In the genomic region with DNA sequence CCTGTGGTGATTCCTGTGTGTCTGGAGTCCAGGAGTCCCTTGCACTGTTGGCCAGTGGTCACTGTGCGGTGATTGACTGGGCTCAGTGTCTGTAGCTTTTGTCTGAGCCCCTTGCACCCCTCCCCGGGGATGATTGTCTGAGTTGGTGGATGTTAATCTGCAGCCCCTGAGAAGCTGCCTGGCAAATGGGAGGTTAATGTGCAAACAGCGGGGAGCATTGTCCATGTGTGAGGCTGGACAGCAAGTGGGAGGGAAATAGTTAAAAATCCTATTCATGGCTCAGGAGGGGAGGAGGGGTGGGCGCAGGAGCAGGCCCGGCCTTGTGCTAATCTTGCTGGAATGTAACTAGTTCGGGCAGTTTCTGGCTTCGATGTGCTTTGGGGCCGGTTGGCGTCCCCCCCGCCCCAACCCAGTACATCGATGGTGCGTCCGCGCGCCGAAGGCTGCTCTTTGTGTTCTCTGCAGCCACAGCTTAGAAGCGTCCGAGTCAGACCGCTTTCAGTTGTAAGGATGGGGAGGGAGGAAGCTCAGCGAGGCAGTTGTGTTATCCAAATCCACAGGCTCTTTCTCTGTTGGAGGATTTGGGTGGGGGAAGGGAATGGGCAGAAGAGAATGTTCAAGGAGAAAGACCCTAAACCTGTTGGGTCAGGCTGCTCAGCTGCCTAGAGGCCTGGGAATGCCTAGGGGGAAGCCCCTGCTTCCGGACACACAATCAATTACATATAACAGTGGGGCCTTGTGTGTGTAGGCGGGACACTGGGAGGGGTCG, we compare ENCODE assay signal across 9 cellular contexts.
DNase-seq lines count a peak whose midpoint lies in the region; ATAC-seq and TF ChIP-seq lines count a peak whose summit lies in the region.
"Had no signal": no experiment of that assay in that cellular context is flagged by ENCODE, and none has a peak within 500 bp of the region (broad histone marks: within the 10 kb centered on the region; RNA-seq: fewer than 3 reads in every experiment).

No MANE protein-coding gene starts in this region.

- peak overlapping the region; percentile 68 for H3K14ac ChIP-seq in trophoblast cell (ENCODE audit: low read length)

- no peak overlapping the region for H3K23ac ChIP-seq in trophoblast cell (ENCODE audit: low read length)

- CTCF ChIA-PET in Caco-2 (lab: Charles Lee) (interaction anchor here (0.7 to 2.1 kb wide), 10 partner anchors 9 to 189 kb away, joined by 3 to 9 read pairs (median 4); partner anchors contain the start of gene TCF7L1), SK-N-SH (lab: Yijun Ruan, JAX) (interaction anchor here (0.7 to 4.0 kb wide), 10 partner anchors 10 to 452 kb away, joined by 3 to 33 read pairs (median 9); no protein-coding TSS in a partner anchor)

- H2AFZ ChIP-seq in SK-N-SH (ENCODE audit: low read depth) (no peak overlapping the region), trophoblast cell (ENCODE audit: insufficient read depth, low read length, poor library complexity) (peak overlapping the region; percentile 47)

- TF ChIP-seq POLR2A in heart left ventricle (IDR thresholded peaks at IDR 0.05) = no peak

- peak overlapping the region; percentile 91 for H4K91ac ChIP-seq in trophoblast cell (ENCODE audit: low read depth, low read length)

- no peak overlapping the region for H3K9ac ChIP-seq in SK-N-SH
- H3K9ac ChIP-seq in trophoblast cell (ENCODE audit: low read length) = no peak overlapping the region

- peaks cover 32% of the 10 kb centered on the region for H3K36me3 Mint-ChIP-seq in Caco-2 (ENCODE audit: insufficient read depth, unreplicated experiment)

- H3K9me2 ChIP-seq in SK-N-SH = no peaks in the 10 kb centered on the region

- intact Hi-C loops in Caco-2 (cut with micrococcal nuclease; ENCODE audit: unreplicated experiment) (loop anchor here (1.0 kb wide), 3 partner anchors 8 to 123 kb away; partner anchors contain the start of gene TCF7L1), heart left ventricle (cut with DNase I) (no loop called here)

- H3K79me2 ChIP-seq in SK-N-SH (ENCODE audit: insufficient read depth) (no peaks in the 10 kb centered on the region), trophoblast cell (ENCODE audit: control insufficient read depth, insufficient read depth, low read length, poor library complexity) (peaks cover 12% of the 10 kb centered on the region)

- H2BK5ac ChIP-seq in trophoblast cell (ENCODE audit: low read depth, low read length, poor library complexity) = peak overlapping the region; percentile 94

- no peak for TF ChIP-seq RAD21 in SK-N-SH (IDR thresholded peaks at IDR 0.05; ENCODE audit: low read length)

- no peaks in the 10 kb centered on the region for H3F3A ChIP-seq in SK-N-SH (replicated peaks; ENCODE audit: insufficient read depth)

- H3K36me3 ChIP-seq in Caco-2 (ENCODE audit: control insufficient read depth, insufficient read depth, low read length) (no peaks in the 10 kb centered on the region), SK-N-SH (replicated peaks in 1 of 2; ENCODE audit: control insufficient read depth in 1 of 2, insufficient read depth in 2 of 2, low read length in 1 of 2) (no peaks in the 10 kb centered on the region), heart left ventricle (no peaks in the 10 kb centered on the region), trophoblast cell (ENCODE audit: control insufficient read depth in 1 of 2, insufficient read depth in 2 of 2, low read length in 2 of 2) (no peaks in the 10 kb centered on the region)

- peak overlapping the region; percentile 73 for H3K18ac ChIP-seq in trophoblast cell (ENCODE audit: low read length)

- TF ChIP-seq CTCF in Caco-2 (IDR thresholded peaks at IDR 0.05; ENCODE audit: insufficient read depth in 1 of 2, low read depth in 1 of 2, low read length in 1 of 2, severe bottlenecking in 1 of 2, unreplicated experiment in 1 of 2) (no peak), SK-N-SH (IDR thresholded peaks at IDR 0.05) (no peak), heart left ventricle (IDR thresholded peaks at IDR 0.05) (no peak)

- H2AK5ac ChIP-seq in trophoblast cell (ENCODE audit: low read length) = peak overlapping the region; percentile 77

- peak overlapping the region; percentile 24 for H3K4ac ChIP-seq in trophoblast cell (ENCODE audit: low read depth, low read length)

- TF ChIP-seq EP300 in SK-N-SH (IDR thresholded peaks at IDR 0.05; ENCODE audit: borderline replicate concordance in 1 of 2, low read depth in 1 of 2, low read length in 1 of 2) = no peak

- no peaks in the 10 kb centered on the region for H3K27me3 Mint-ChIP-seq in Caco-2 (ENCODE audit: insufficient read depth, unreplicated experiment)

- peaks cover 80% of the 10 kb centered on the region for H3K4me1 Mint-ChIP-seq in Caco-2 (ENCODE audit: low read depth, unreplicated experiment)

- POLR2A ChIA-PET in Caco-2 (lab: Charles Lee) (interaction anchor here (0.6 to 1.7 kb wide), 5 partner anchors 9 to 191 kb away, joined by 3 to 11 read pairs (median 5); partner anchors contain the start of gene TCF7L1), SK-N-SH (lab: Yijun Ruan, JAX) (interaction anchor here (1.1 kb wide), 1 partner anchor 10 kb away, joined by 4 read pairs; no protein-coding TSS in a partner anchor)

- H3K27me3 ChIP-seq in Caco-2 (replicated peaks; ENCODE audit: control insufficient read depth, insufficient read depth, low read length) = no peaks in the 10 kb centered on the region
- H3K27me3 ChIP-seq in SK-N-SH (ENCODE audit: insufficient read depth) = no peaks in the 10 kb centered on the region
- no peaks in the 10 kb centered on the region for H3K27me3 ChIP-seq in heart left ventricle
- no peaks in the 10 kb centered on the region for H3K27me3 ChIP-seq in trophoblast cell (ENCODE audit: insufficient read depth, low read length)

- H3K27ac Mint-ChIP-seq in Caco-2 (ENCODE audit: unreplicated experiment) = peak overlapping the region; percentile 97

- H3K4me1 ChIP-seq in Caco-2 = peaks cover 78% of the 10 kb centered on the region
- H3K4me1 ChIP-seq in SK-N-SH (ENCODE audit: control insufficient read depth in 1 of 2, insufficient read depth in 2 of 2, low read depth in 1 of 2, low read length in 1 of 2) = peaks cover 33 to 62% of the 10 kb centered on the region in 2 experiments
- H3K4me1 ChIP-seq in heart left ventricle = peaks cover 15 to 81% (median 62%) of the 10 kb centered on the region in 12 donors
- H3K4me1 ChIP-seq in trophoblast cell (ENCODE audit: control insufficient read depth in 1 of 2, insufficient read depth in 2 of 2, low read length in 2 of 2) = peaks cover 54 to 58% of the 10 kb centered on the region in 2 experiments

- H4K20me1 ChIP-seq in SK-N-SH (ENCODE audit: insufficient read depth) = no peaks in the 10 kb centered on the region

- H3K4me2 ChIP-seq in SK-N-SH (peak overlapping the region; percentile 62), trophoblast cell (ENCODE audit: low read length) (peak overlapping the region; percentile 62)

- DNase-seq in Caco-2 (peak; percentile 92 to 95), SK-N-SH (peak; percentile 50), heart left ventricle (peak in 1 of 5 donors; percentile 64), trophoblast cell (peak in 1 of 2 donors; percentile 35), NCI-H446 (lab: John Stamatoyannopoulos, UW) (no peak), DMS153 treated with DMSO at 0.1 percent for 48 hours (lab: John Stamatoyannopoulos, UW; ENCODE audit: unreplicated experiment) (no peak), GM19240 (ENCODE audit: insufficient read length, low spot score) (no peak), T-helper 1 cell (no peak)
- DNase-seq: activated CD8-positive, alpha-beta memory T cell treated with anti-CD3 and anti-CD28 coated beads, Interleukin-2, amount 50 U/mL, for 4 hours had no signal

- peak overlapping the region; percentile 62 for H2BK12ac ChIP-seq in trophoblast cell (ENCODE audit: low read length)

- peaks cover 35% of the 10 kb centered on the region for H3K79me1 ChIP-seq in trophoblast cell (ENCODE audit: low read length)

- no peak overlapping the region for H4K12ac ChIP-seq in trophoblast cell (ENCODE audit: low read depth, low read length)

- no peaks in the 10 kb centered on the region for H3K9me3 Mint-ChIP-seq in Caco-2 (ENCODE audit: unreplicated experiment)

- H3K27ac ChIP-seq in SK-N-SH (ENCODE audit: low read depth in 2 of 2, low read length in 1 of 2) (peak overlapping the region; percentile 29 to 95; a peak in 3 of 4 replicates), heart left ventricle (peak overlapping the region in 11 of 12 donors; percentile 20 to 90 (median 79)), trophoblast cell (ENCODE audit: low read depth, low read length) (peak overlapping the region; percentile 97)

- BruUV-seq in Caco-2 (replicated peaks; lab: Mats Ljungman, UMichigan) = no TSS peak

- H3K4me3 ChIP-seq in Caco-2 (ENCODE audit: low read depth, low read length) = peak overlapping the region; percentile 29
- H3K4me3 ChIP-seq in SK-N-SH (ENCODE audit: low read depth in 2 of 2, low read length in 1 of 2) = no peak overlapping the region
- H3K4me3 ChIP-seq in heart left ventricle = peak overlapping the region in 7 of 12 donors; percentile 15 to 42 (median 33)
- no peak overlapping the region for H3K4me3 ChIP-seq in trophoblast cell (ENCODE audit: low read depth, low read length)

- peak overlapping the region; percentile 71 for H4K8ac ChIP-seq in trophoblast cell (ENCODE audit: low read depth, low read length)

- no peaks in the 10 kb centered on the region for H3K9me3 ChIP-seq in Caco-2
- H3K9me3 ChIP-seq in SK-N-SH = no peaks in the 10 kb centered on the region
- H3K9me3 ChIP-seq in heart left ventricle = no peaks in the 10 kb centered on the region
- no peaks in the 10 kb centered on the region for H3K9me3 ChIP-seq in trophoblast cell (ENCODE audit: insufficient read depth, low read depth, low read length)

- peak overlapping the region; percentile 83 for H3K4me3 Mint-ChIP-seq in Caco-2 (ENCODE audit: unreplicated experiment)

- WGBS in SK-N-SH (ENCODE audit: low lambda C conversion rate) = 54% methylated on average over 23 of the region's 23 CpGs
- WGBS in heart left ventricle, 4 donors = 25 to 36% (median 29%) methylated on average over 23 of the region's 23 CpGs
- no CpG with 5 or more reads among the region's 23 CpGs for WGBS in trophoblast cell (ENCODE audit: extremely low coverage, insufficient coverage, insufficient read length)

- peak in 3 of 4 donors; percentile 29 to 51 (median 29) for ATAC-seq in heart left ventricle

- H2BK120ac ChIP-seq in trophoblast cell (ENCODE audit: insufficient read depth, low read length, poor library complexity) = peak overlapping the region; percentile 95

TF ChIP-seq in SK-N-SH, 30 proteins besides CTCF, POLR2A, EP300 and RAD21 (continues in another document):
- TF ChIP-seq SIN3A (IDR thresholded peaks at IDR 0.05; ENCODE audit: borderline replicate concordance, low read depth, low read length) = no peak

Comparison
In these comparisons a context has a peak if more than half of its experiments do, and no peak if none do; other contexts are left out.
1. DNase-seq: peak in Caco-2 (2 of 2) and SK-N-SH (single experiment); none in NCI-H446 (0 of 2), DMS153 treated with DMSO at 0.1 percent for 48 hours (single experiment), GM19240 (single experiment) and T-helper 1 cell (0 of 5).
2. H3K4me3 ChIP-seq: peak in Caco-2 (single experiment) and heart left ventricle (7 of 12); none in SK-N-SH (0 of 2) and trophoblast cell (single experiment).
3. Peak in every context shown above with its lines, with median percentiles within 50 percentile points of each other: H3K27ac ChIP-seq.